1 cellular context compared by ENCODE assay signal in the genomic region with DNA sequence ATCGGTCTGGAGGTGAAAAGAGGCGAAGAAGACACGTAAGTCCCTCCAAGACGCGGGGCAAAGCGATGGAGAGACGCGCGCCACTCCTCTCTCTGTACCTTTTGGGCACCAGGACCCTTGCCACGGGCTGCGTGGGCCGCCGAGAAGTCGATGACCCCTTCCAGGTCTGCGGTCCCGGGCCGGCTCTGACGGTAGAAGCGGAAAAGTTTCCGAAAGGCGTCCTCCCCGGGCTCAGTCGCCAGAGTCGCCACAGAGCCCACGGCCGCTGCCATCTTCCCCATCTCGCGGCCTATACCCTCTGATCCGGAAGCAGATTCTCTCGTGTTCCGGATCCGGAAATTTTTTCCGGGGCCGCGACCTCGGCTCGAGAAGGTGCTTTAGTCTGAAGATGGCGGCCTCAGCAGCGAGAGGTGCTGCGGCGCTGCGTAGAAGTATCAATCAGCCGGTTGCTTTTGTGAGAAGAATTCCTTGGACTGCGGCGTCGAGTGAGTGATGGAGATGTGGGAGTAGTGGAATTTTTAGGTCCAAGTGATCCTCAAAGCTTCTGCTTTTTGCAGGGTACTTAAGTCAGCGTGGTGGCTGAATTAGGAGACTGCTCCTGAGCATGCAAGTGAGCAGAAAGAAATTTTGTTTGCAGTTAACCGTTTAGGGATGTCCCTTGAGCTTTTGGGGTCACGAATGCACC.
A peak's percentile ranks its signal among the peaks of the same experiment; 100 is the strongest.
TF ChIP-seq lines count a peak whose summit lies in the region.

A gene with protein sequence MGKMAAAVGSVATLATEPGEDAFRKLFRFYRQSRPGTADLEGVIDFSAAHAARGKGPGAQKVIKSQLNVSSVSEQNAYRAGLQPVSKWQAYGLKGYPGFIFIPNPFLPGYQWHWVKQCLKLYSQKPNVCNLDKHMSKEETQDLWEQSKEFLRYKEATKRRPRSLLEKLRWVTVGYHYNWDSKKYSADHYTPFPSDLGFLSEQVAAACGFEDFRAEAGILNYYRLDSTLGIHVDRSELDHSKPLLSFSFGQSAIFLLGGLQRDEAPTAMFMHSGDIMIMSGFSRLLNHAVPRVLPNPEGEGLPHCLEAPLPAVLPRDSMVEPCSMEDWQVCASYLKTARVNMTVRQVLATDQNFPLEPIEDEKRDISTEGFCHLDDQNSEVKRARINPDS (minus strand): TSS at position 300 of the 685 bp plus-strand sequence. CDS start 19 bp downstream, at position 281.
A gene (plus strand): TSS at position 380 of the 685 bp plus-strand sequence. CDS start 9 bp downstream, at position 389.

TF ChIP-seq in K562, 482 proteins besides CTCF, POLR2A, EP300 and RAD21 (continued from another document and continues in another):
- TF ChIP-seq, protein P1, sequence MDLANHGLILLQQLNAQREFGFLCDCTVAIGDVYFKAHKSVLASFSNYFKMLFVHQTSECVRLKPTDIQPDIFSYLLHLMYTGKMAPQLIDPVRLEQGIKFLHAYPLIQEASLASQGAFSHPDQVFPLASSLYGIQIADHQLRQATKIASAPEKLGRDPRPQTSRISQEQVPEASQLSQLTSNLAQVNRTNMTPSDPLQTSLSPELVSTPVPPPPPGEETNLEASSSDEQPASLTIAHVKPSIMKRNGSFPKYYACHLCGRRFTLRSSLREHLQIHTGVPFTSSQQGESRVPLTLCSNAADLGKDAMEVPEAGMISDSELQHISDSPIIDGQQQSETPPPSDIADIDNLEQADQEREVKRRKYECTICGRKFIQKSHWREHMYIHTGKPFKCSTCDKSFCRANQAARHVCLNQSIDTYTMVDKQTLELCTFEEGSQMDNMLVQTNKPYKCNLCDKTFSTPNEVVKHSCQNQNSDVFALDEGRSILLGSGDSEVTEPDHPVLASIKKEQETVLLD (IDR thresholded peaks at IDR 0.05): no peak
- TF ChIP-seq DIDO1 (tag; IDR thresholded peaks at IDR 0.05; ENCODE audit: low read depth) (peak; percentile 59; the same call in 1 of the 2 replicates), BRD9 (IDR thresholded peaks at IDR 0.05; ENCODE audit: low read depth, partially characterized antibody) (peak; percentile 59), ZNF140 (CRISPR knock-in tag; IDR thresholded peaks at IDR 0.05) (no peak), NCOR1 (IDR thresholded peaks at IDR 0.05) (no peak), GATAD2B (IDR thresholded peaks at IDR 0.05; ENCODE audit: borderline replicate concordance) (no peak), CREB1 (IDR thresholded peaks at IDR 0.05) (no peak), CREB1 (CRISPR knock-in tag; IDR thresholded peaks at IDR 0.05) (no peak), POLR2B (IDR thresholded peaks at IDR 0.05; ENCODE audit: low read depth, partially characterized antibody) (peak; percentile 94), CC2D1A (IDR thresholded peaks at IDR 0.05) (no peak; the same call in 1 of the 2 replicates), PURB (CRISPR knock-in tag; IDR thresholded peaks at IDR 0.05; ENCODE audit: low read depth) (no peak), MTF1 (CRISPR knock-in tag; IDR thresholded peaks at IDR 0.05; ENCODE audit: borderline replicate concordance) (no peak), CHCHD3 (CRISPR knock-in tag; IDR thresholded peaks at IDR 0.05) (no peak), ZBTB17 (CRISPR knock-in tag; IDR thresholded peaks at IDR 0.05) (no peak), CBX2 (IDR thresholded peaks at IDR 0.05; ENCODE audit: insufficient read depth, low read length, poor library complexity, severe bottlenecking) (no peak), ZNF134 (CRISPR knock-in tag; conservative IDR thresholded peaks at IDR 0.05) (no peak), ZNF766 (CRISPR knock-in tag; conservative IDR thresholded peaks at IDR 0.05) (no peak), KDM5B (IDR thresholded peaks at IDR 0.05; ENCODE audit: insufficient replicate concordance, low read depth, low read length) (peak; percentile 94), MEF2D (tag; conservative IDR thresholded peaks at IDR 0.05; ENCODE audit: low read depth) (no peak), JUND (IDR thresholded peaks at IDR 0.05; ENCODE audit: borderline replicate concordance, low read depth, low read length) (0 out of 2 replicates have a peak, but pooled peaks have one; percentile 12), JUND (tag; IDR thresholded peaks at IDR 0.05; ENCODE audit: borderline replicate concordance, low read depth, low read length) (no peak), PML (IDR thresholded peaks at IDR 0.05; ENCODE audit: low read length) (peak; percentile 79), FUS (optimal IDR thresholded peaks at IDR 0.05; ENCODE audit: low read depth, low read length) (no peak), NR2F6 (CRISPR knock-in tag; IDR thresholded peaks at IDR 0.05) (no peak), SOX6 (IDR thresholded peaks at IDR 0.05) (peak; percentile 13; the same call in 1 of the 2 replicates), PHF20 (IDR thresholded peaks at IDR 0.05; ENCODE audit: partially characterized antibody) (peak; percentile 86), STAG1 (CRISPR knock-in tag; IDR thresholded peaks at IDR 0.05; ENCODE audit: borderline replicate concordance) (no peak)
- TF ChIP-seq, protein P2, sequence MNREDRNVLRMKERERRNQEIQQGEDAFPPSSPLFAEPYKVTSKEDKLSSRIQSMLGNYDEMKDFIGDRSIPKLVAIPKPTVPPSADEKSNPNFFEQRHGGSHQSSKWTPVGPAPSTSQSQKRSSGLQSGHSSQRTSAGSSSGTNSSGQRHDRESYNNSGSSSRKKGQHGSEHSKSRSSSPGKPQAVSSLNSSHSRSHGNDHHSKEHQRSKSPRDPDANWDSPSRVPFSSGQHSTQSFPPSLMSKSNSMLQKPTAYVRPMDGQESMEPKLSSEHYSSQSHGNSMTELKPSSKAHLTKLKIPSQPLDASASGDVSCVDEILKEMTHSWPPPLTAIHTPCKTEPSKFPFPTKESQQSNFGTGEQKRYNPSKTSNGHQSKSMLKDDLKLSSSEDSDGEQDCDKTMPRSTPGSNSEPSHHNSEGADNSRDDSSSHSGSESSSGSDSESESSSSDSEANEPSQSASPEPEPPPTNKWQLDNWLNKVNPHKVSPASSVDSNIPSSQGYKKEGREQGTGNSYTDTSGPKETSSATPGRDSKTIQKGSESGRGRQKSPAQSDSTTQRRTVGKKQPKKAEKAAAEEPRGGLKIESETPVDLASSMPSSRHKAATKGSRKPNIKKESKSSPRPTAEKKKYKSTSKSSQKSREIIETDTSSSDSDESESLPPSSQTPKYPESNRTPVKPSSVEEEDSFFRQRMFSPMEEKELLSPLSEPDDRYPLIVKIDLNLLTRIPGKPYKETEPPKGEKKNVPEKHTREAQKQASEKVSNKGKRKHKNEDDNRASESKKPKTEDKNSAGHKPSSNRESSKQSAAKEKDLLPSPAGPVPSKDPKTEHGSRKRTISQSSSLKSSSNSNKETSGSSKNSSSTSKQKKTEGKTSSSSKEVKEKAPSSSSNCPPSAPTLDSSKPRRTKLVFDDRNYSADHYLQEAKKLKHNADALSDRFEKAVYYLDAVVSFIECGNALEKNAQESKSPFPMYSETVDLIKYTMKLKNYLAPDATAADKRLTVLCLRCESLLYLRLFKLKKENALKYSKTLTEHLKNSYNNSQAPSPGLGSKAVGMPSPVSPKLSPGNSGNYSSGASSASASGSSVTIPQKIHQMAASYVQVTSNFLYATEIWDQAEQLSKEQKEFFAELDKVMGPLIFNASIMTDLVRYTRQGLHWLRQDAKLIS (CRISPR knock-in tag; IDR thresholded peaks at IDR 0.05): no peak
- TF ChIP-seq, protein P3, sequence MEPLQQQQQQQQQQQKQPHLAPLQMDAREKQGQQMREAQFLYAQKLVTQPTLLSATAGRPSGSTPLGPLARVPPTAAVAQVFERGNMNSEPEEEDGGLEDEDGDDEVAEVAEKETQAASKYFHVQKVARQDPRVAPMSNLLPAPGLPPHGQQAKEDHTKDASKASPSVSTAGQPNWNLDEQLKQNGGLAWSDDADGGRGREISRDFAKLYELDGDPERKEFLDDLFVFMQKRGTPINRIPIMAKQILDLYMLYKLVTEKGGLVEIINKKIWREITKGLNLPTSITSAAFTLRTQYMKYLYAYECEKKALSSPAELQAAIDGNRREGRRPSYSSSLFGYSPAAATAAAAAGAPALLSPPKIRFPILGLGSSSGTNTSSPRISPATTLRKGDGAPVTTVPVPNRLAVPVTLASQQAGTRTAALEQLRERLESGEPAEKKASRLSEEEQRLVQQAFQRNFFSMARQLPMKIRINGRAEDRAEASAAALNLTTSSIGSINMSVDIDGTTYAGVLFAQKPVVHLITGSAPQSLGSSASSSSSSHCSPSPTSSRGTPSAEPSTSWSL (CRISPR knock-in tag; IDR thresholded peaks at IDR 0.05; ENCODE audit: borderline replicate concordance): no peak
- TF ChIP-seq, protein P4, sequence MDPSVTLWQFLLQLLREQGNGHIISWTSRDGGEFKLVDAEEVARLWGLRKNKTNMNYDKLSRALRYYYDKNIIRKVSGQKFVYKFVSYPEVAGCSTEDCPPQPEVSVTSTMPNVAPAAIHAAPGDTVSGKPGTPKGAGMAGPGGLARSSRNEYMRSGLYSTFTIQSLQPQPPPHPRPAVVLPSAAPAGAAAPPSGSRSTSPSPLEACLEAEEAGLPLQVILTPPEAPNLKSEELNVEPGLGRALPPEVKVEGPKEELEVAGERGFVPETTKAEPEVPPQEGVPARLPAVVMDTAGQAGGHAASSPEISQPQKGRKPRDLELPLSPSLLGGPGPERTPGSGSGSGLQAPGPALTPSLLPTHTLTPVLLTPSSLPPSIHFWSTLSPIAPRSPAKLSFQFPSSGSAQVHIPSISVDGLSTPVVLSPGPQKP (CRISPR knock-in tag; IDR thresholded peaks at IDR 0.05): no peak
- TF ChIP-seq, protein P5, sequence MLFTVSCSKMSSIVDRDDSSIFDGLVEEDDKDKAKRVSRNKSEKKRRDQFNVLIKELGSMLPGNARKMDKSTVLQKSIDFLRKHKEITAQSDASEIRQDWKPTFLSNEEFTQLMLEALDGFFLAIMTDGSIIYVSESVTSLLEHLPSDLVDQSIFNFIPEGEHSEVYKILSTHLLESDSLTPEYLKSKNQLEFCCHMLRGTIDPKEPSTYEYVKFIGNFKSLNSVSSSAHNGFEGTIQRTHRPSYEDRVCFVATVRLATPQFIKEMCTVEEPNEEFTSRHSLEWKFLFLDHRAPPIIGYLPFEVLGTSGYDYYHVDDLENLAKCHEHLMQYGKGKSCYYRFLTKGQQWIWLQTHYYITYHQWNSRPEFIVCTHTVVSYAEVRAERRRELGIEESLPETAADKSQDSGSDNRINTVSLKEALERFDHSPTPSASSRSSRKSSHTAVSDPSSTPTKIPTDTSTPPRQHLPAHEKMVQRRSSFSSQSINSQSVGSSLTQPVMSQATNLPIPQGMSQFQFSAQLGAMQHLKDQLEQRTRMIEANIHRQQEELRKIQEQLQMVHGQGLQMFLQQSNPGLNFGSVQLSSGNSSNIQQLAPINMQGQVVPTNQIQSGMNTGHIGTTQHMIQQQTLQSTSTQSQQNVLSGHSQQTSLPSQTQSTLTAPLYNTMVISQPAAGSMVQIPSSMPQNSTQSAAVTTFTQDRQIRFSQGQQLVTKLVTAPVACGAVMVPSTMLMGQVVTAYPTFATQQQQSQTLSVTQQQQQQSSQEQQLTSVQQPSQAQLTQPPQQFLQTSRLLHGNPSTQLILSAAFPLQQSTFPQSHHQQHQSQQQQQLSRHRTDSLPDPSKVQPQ (CRISPR knock-in tag; IDR thresholded peaks at IDR 0.05; ENCODE audit: borderline replicate concordance): no peak
- TF ChIP-seq, protein P6, sequence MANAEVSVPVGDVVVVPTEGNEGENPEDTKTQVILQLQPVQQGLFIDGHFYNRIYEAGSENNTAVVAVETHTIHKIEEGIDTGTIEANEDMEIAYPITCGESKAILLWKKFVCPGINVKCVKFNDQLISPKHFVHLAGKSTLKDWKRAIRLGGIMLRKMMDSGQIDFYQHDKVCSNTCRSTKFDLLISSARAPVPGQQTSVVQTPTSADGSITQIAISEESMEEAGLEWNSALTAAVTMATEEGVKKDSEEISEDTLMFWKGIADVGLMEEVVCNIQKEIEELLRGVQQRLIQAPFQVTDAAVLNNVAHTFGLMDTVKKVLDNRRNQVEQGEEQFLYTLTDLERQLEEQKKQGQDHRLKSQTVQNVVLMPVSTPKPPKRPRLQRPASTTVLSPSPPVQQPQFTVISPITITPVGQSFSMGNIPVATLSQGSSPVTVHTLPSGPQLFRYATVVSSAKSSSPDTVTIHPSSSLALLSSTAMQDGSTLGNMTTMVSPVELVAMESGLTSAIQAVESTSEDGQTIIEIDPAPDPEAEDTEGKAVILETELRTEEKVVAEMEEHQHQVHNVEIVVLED (CRISPR knock-in tag; IDR thresholded peaks at IDR 0.05): no peak
- TF ChIP-seq, protein P7, sequence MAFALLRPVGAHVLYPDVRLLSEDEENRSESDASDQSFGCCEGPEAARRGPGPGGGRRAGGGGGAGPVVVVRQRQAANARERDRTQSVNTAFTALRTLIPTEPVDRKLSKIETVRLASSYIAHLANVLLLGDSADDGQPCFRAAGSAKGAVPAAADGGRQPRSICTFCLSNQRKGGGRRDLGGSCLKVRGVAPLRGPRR (CRISPR knock-in tag; IDR thresholded peaks at IDR 0.05): no peak
